ENCODE assay signal across 24 cellular contexts in genomic region chr7:82339958-82340357, GRCh38.
"Had no signal": no experiment of that assay in that cellular context is flagged by ENCODE, and none has a peak within 500 bp of the region (broad histone marks: within the 10 kb centered on the region; RNA-seq: fewer than 3 reads in every experiment).

No MANE protein-coding gene starts in this region.

- DNase-seq: activated CD4-positive, alpha-beta T cell treated with anti-CD3 and anti-CD28 coated beads for 48 hours; activated CD4-positive, alpha-beta T cell treated with anti-CD3 and anti-CD28 coated beads, Interleukin-2, amount 50 U/mL, for 4 hours; activated CD8-positive, alpha-beta memory T cell treated with anti-CD3 and anti-CD28 coated beads, Interleukin-2, amount 50 U/mL, for 48 hours; activated CD8-positive, alpha-beta T cell treated with anti-CD3 and anti-CD28 coated beads, Interleukin-2, amount 10 ng/mL, durations not matched to agents 7 days and 5 days; activated effector memory CD4-positive, alpha-beta T cell treated with Interleukin-2 at 50 U/mL for 16 hours; activated naive CD4-positive, alpha-beta T cell; activated T-cell treated with anti-CD3 and anti-CD28 coated beads, Interleukin-2, amount 50 U/mL, for 1 hour; amygdala; KG1; NCI-H1092 treated with DMSO at 0.1 percent for 48 hours; NCI-H1417 treated with DMSO at 0.1 percent for 48 hours; NCI-H1694 treated with DMSO at 0.1 percent for 48 hours; NCI-H2029 treated with DMSO at 0.1 percent for 48 hours; NCI-H510A treated with DMSO at 0.1 percent for 48 hours; NCI-H69; NK-92 treated with Interleukin-12 subunit alpha and Interleukin-12 subunit beta, amount 100 ng/mL, for 24 hours; Peyer's patch; Right ventricle myocardium superior; SJCRH30; SK-N-SH; T-helper 1 cell had no signal

- H3K9ac ChIP-seq: SK-N-SH had no signal

- H3K9me3 Mint-ChIP-seq: brain had no signal

- H3K4me2 ChIP-seq: SK-N-SH had no signal

- H3K4me3 ChIP-seq: Peyer's patch, SJCRH30 had no signal

- H3K4me1 ChIP-seq: Peyer's patch, SJCRH30 had no signal

- H3K4me3 Mint-ChIP-seq: activated CD8-positive, alpha-beta T cell treated with anti-CD3 and anti-CD28 coated beads, Interleukin-2, amount 10 ng/mL, durations not matched to agents 7 days and 5 days; activated naive CD8-positive, alpha-beta T cell; brain had no signal

- H3K27ac ChIP-seq: Peyer's patch, RWPE1, SJCRH30 had no signal

- H3K36me3 ChIP-seq: Peyer's patch, SJCRH30 had no signal

- H3K27ac Mint-ChIP-seq: activated CD8-positive, alpha-beta T cell treated with anti-CD3 and anti-CD28 coated beads, Interleukin-2, amount 10 ng/mL, durations not matched to agents 7 days and 5 days; activated naive CD8-positive, alpha-beta T cell had no signal

- H3K27me3 ChIP-seq: Peyer's patch, SJCRH30 had no signal

- H3K36me3 Mint-ChIP-seq: activated naive CD8-positive, alpha-beta T cell; brain had no signal

- H3K27me3 Mint-ChIP-seq: activated naive CD8-positive, alpha-beta T cell; brain had no signal

- H3K9me3 ChIP-seq: Peyer's patch, SJCRH30, SK-N-SH had no signal
